ENCODE assay signal across 8 cellular contexts in genomic region chr3:75579536-75579935, GRCh38.
DNase-seq lines count a peak whose midpoint lies in the region; ATAC-seq and TF ChIP-seq lines count a peak whose summit lies in the region.
"Not testable (repeated sequence)": the region's sequence is repeated elsewhere in the genome, so short reads cannot be mapped to it uniquely, and the experiment has no call there.

No MANE protein-coding gene starts in this region.

- peak overlapping the region in 1 of 8 donors; percentile 33 for H3K27ac Mint-ChIP-seq in CD8-positive, alpha-beta memory T cell
- H3K27ac Mint-ChIP-seq in activated CD4-positive, alpha-beta memory T cell treated with anti-CD3 and anti-CD28 coated beads, Interleukin-2, amount 10 ng/mL, durations not matched to agents 7 days and 5 days; mesothelial cell of epicardium: not testable (repeated sequence)

- intact Hi-C loops in breast epithelium (cut with DNase I; ENCODE audit: low total_unique reads); left ventricle myocardium inferior (cut with micrococcal nuclease): not testable (repeated sequence)

- H3K4me1 Mint-ChIP-seq in CD8-positive, alpha-beta memory T cell = peaks cover 6 to 13% (median 8%) of the 10 kb centered on the region in 3 donors
- H3K4me1 Mint-ChIP-seq in activated CD4-positive, alpha-beta memory T cell treated with anti-CD3 and anti-CD28 coated beads, Interleukin-2, amount 10 ng/mL, durations not matched to agents 7 days and 5 days; mesothelial cell of epicardium: not testable (repeated sequence)

- TF ChIP-seq CTCF in breast epithelium (IDR thresholded peaks at IDR 0.05); left ventricle myocardium inferior (IDR thresholded peaks at IDR 0.05; ENCODE audit: borderline replicate concordance); mesothelial cell of epicardium (IDR thresholded peaks at IDR 0.05; ENCODE audit: unreplicated experiment); upper lobe of left lung (IDR thresholded peaks at IDR 0.05): not testable (repeated sequence)

- CTCF ChIA-PET in CD8-positive, alpha-beta memory T cell (lab: Charles Lee); activated CD4-positive, alpha-beta memory T cell treated with anti-CD3 and anti-CD28 coated beads, Interleukin-2, amount 10 ng/mL, durations not matched to agents 7 days and 5 days (lab: Charles Lee): not testable (repeated sequence)

- not testable (repeated sequence) for DNase-seq in CD8-positive, alpha-beta memory T cell; activated CD4-positive, alpha-beta memory T cell treated with anti-CD3 and anti-CD28 coated beads, Interleukin-2, amount 10 ng/mL, durations not matched to agents 7 days and 5 days; breast epithelium (ENCODE audit: low spot score in 2 of 2); left ventricle myocardium inferior; mesothelial cell of epicardium (ENCODE audit: low spot score in 2 of 2, unreplicated experiment in 2 of 2); upper lobe of left lung
- DNase-seq in NCI-H69 (lab: John Stamatoyannopoulos, UW) = peak; percentile 0
- peak; percentile 11 for DNase-seq in retina

- POLR2A ChIA-PET in CD8-positive, alpha-beta memory T cell (lab: Charles Lee); activated CD4-positive, alpha-beta memory T cell treated with anti-CD3 and anti-CD28 coated beads, Interleukin-2, amount 10 ng/mL, durations not matched to agents 7 days and 5 days (lab: Charles Lee): not testable (repeated sequence)

- H3K9me3 Mint-ChIP-seq in CD8-positive, alpha-beta memory T cell; activated CD4-positive, alpha-beta memory T cell treated with anti-CD3 and anti-CD28 coated beads, Interleukin-2, amount 10 ng/mL, durations not matched to agents 7 days and 5 days; mesothelial cell of epicardium: not testable (repeated sequence)

- not testable (repeated sequence) for H3K36me3 ChIP-seq in CD8-positive, alpha-beta memory T cell (ENCODE audit: insufficient read depth, low read length); breast epithelium; left ventricle myocardium inferior; upper lobe of left lung

- 0 to 2% methylated on average over 1 to 12 of the region's 27 CpGs for WGBS in upper lobe of left lung, 2 donors

- not testable (repeated sequence) for H3K4me3 ChIP-seq in CD8-positive, alpha-beta memory T cell (ENCODE audit: low read length)
- H3K4me3 ChIP-seq in breast epithelium = peak overlapping the region; percentile 34 to 64 (median 55)
- peak overlapping the region; percentile 67 for H3K4me3 ChIP-seq in left ventricle myocardium inferior
- peak overlapping the region in 3 of 4 donors; percentile 43 to 57 (median 47) for H3K4me3 ChIP-seq in upper lobe of left lung

- H3K27me3 ChIP-seq in CD8-positive, alpha-beta memory T cell (ENCODE audit: insufficient read depth, low read length, poor library complexity, severe bottlenecking); breast epithelium; upper lobe of left lung: not testable (repeated sequence)
- peaks cover 66% of the 10 kb centered on the region for H3K27me3 ChIP-seq in left ventricle myocardium inferior (ENCODE audit: low read depth)

- not testable (repeated sequence) for TF ChIP-seq EP300 in upper lobe of left lung (IDR thresholded peaks at IDR 0.05)

- ATAC-seq in upper lobe of left lung (ENCODE audit: low FRiP score in 2 of 2) = not testable (repeated sequence)

- not testable (repeated sequence) for H3K36me3 Mint-ChIP-seq in CD8-positive, alpha-beta memory T cell; activated CD4-positive, alpha-beta memory T cell treated with anti-CD3 and anti-CD28 coated beads, Interleukin-2, amount 10 ng/mL, durations not matched to agents 7 days and 5 days (ENCODE audit: low read depth); mesothelial cell of epicardium

- H3K27me3 Mint-ChIP-seq in CD8-positive, alpha-beta memory T cell = peaks cover 13 to 35% of the 10 kb centered on the region in 2 donors
- H3K27me3 Mint-ChIP-seq in activated CD4-positive, alpha-beta memory T cell treated with anti-CD3 and anti-CD28 coated beads, Interleukin-2, amount 10 ng/mL, durations not matched to agents 7 days and 5 days = peaks cover 15% of the 10 kb centered on the region
- H3K27me3 Mint-ChIP-seq in mesothelial cell of epicardium (ENCODE audit: low read depth) = peaks cover 85% of the 10 kb centered on the region

- not testable (repeated sequence) for H3K4me1 ChIP-seq in CD8-positive, alpha-beta memory T cell (ENCODE audit: insufficient read depth, low read length); breast epithelium
- H3K4me1 ChIP-seq in left ventricle myocardium inferior (peaks cover 11% of the 10 kb centered on the region), upper lobe of left lung (peaks cover 5 to 15% (median 9%) of the 10 kb centered on the region in 4 donors)

- TF ChIP-seq POLR2A in breast epithelium (IDR thresholded peaks at IDR 0.05); upper lobe of left lung (IDR thresholded peaks at IDR 0.05): not testable (repeated sequence)

- not testable (repeated sequence) for H3K27ac ChIP-seq in CD8-positive, alpha-beta memory T cell (ENCODE audit: low read depth, low read length); breast epithelium; left ventricle myocardium inferior (replicated peaks)
- peak overlapping the region in 1 of 4 donors; percentile 63 for H3K27ac ChIP-seq in upper lobe of left lung

- H3K9me3 ChIP-seq in CD8-positive, alpha-beta memory T cell (ENCODE audit: low read length); breast epithelium; left ventricle myocardium inferior (replicated peaks); upper lobe of left lung: not testable (repeated sequence)

- H3K4me3 Mint-ChIP-seq in CD8-positive, alpha-beta memory T cell = peak overlapping the region in 6 of 7 donors; percentile 51 to 81 (median 58)
- H3K4me3 Mint-ChIP-seq in activated CD4-positive, alpha-beta memory T cell treated with anti-CD3 and anti-CD28 coated beads, Interleukin-2, amount 10 ng/mL, durations not matched to agents 7 days and 5 days = peak overlapping the region; percentile 17
- peak overlapping the region; percentile 70 for H3K4me3 Mint-ChIP-seq in mesothelial cell of epicardium

Comparison
In these comparisons a context has a peak if more than half of its experiments do, and no peak if none do; other contexts are left out.
1. H3K4me3 Mint-ChIP-seq: peak in every context shown above with its lines; median percentile 70 in mesothelial cell of epicardium; 58 in CD8-positive, alpha-beta memory T cell; 17 in activated CD4-positive, alpha-beta memory T cell treated with anti-CD3 and anti-CD28 coated beads, Interleukin-2, amount 10 ng/mL, durations not matched to agents 7 days and 5 days.